2 cellular contexts compared by ENCODE assay signal in genomic region chr17:42849031-42849430, GRCh38.
TF ChIP-seq lines count a peak whose summit lies in the region.

No MANE protein-coding gene starts in this region.

TF ChIP-seq in SK-N-SH, 30 proteins besides CTCF, POLR2A, EP300 and RAD21 (continued from another document):
- no peak for TF ChIP-seq MAX (IDR thresholded peaks at IDR 0.05; ENCODE audit: low read depth)
- TF ChIP-seq TAF1 (IDR thresholded peaks at IDR 0.05; ENCODE audit: borderline replicate concordance, low read depth, low read length) = no peak
- no peak for TF ChIP-seq SIN3A (IDR thresholded peaks at IDR 0.05; ENCODE audit: borderline replicate concordance, low read depth, low read length)
- no peak for TF ChIP-seq MEF2A (IDR thresholded peaks at IDR 0.05; ENCODE audit: borderline replicate concordance, low read depth)
- no peak for TF ChIP-seq USF1 (IDR thresholded peaks at IDR 0.05; ENCODE audit: borderline replicate concordance, low read depth)
- TF ChIP-seq ELF1 (IDR thresholded peaks at IDR 0.05) = no peak
- TF ChIP-seq JUND (IDR thresholded peaks at IDR 0.05) = no peak
- no peak for TF ChIP-seq RCOR1 (IDR thresholded peaks at IDR 0.05; ENCODE audit: low read length)
- TF ChIP-seq GATA2 (CRISPR knock-in tag; IDR thresholded peaks at IDR 0.05) = no peak
- TF ChIP-seq ZBTB33 (IDR thresholded peaks at IDR 0.05; ENCODE audit: borderline replicate concordance, low read depth) = no peak
- no peak for TF ChIP-seq NFIC (IDR thresholded peaks at IDR 0.05; ENCODE audit: borderline replicate concordance)
- TF ChIP-seq GABPA (IDR thresholded peaks at IDR 0.05; ENCODE audit: low read depth) = no peak
- TF ChIP-seq CHD2 (IDR thresholded peaks at IDR 0.05; ENCODE audit: low read length, partially characterized antibody) = no peak
- TF ChIP-seq REST (IDR thresholded peaks at IDR 0.05; ENCODE audit: low read depth, low read length) = no peak
- no peak for TF ChIP-seq TCF12 (IDR thresholded peaks at IDR 0.05)
- TF ChIP-seq MXI1 (IDR thresholded peaks at IDR 0.05; ENCODE audit: low read depth, low read length) = no peak
- no peak for TF ChIP-seq RFX5 (IDR thresholded peaks at IDR 0.05; ENCODE audit: low read length)
- no peak for TF ChIP-seq YY1 (IDR thresholded peaks at IDR 0.05; ENCODE audit: low read depth)
- no peak for TF ChIP-seq IRF3 (IDR thresholded peaks at IDR 0.05; ENCODE audit: low read depth, low read length)

TF ChIP-seq in GM23338, 12 proteins besides CTCF, POLR2A, EP300 and RAD21 (continued from another document):
- TF ChIP-seq REST (IDR thresholded peaks at IDR 0.05; ENCODE audit: unreplicated experiment) (no peak), STAT1 (IDR thresholded peaks at IDR 0.05; ENCODE audit: unreplicated experiment) (no peak), JUNB (IDR thresholded peaks at IDR 0.05; ENCODE audit: unreplicated experiment) (no peak), EZH2 (IDR thresholded peaks at IDR 0.05; ENCODE audit: low read depth, unreplicated experiment) (no peak), EZH2phosphoT487 (IDR thresholded peaks at IDR 0.05; ENCODE audit: unreplicated experiment) (no peak), ZNF331 (CRISPR knock-in tag; IDR thresholded peaks at IDR 0.05; ENCODE audit: low read depth) (no peak), ZNF462 (CRISPR knock-in tag; IDR thresholded peaks at IDR 0.05) (no peak), POLR2AphosphoS5 (IDR thresholded peaks at IDR 0.05; ENCODE audit: low read depth) (no peak)
